27 cellular contexts compared by ENCODE assay signal in genomic region chr2:146189541-146189940, GRCh38.
DNase-seq lines count a peak whose midpoint lies in the region; ATAC-seq and TF ChIP-seq lines count a peak whose summit lies in the region.
"Had no signal": no experiment of that assay in that cellular context is flagged by ENCODE, and none has a peak within 500 bp of the region (broad histone marks: within the 10 kb centered on the region; RNA-seq: fewer than 3 reads in every experiment).

No MANE protein-coding gene starts in this region.

- no peaks in the 10 kb centered on the region for H3K36me3 Mint-ChIP-seq in glutamatergic neuron (ENCODE audit: unreplicated experiment)
- no peaks in the 10 kb centered on the region for H3K36me3 Mint-ChIP-seq in progenitor cell of endocrine pancreas (ENCODE audit: insufficient read depth)
- H3K36me3 Mint-ChIP-seq in CD8-positive, alpha-beta T cell, result no peaks in the 10 kb centered on the region
- H3K36me3 Mint-ChIP-seq: CD4-positive, CD25-positive, alpha-beta regulatory T cell had no signal

- POLR2A ChIA-PET in HEK293T (lab: Yijun Ruan, JAX), result no interaction called here
- POLR2A ChIA-PET in CD8-positive, alpha-beta T cell (lab: Charles Lee), result no interaction called here

- CTCF ChIA-PET in HEK293T (lab: Yijun Ruan, JAX), result no interaction called here
- CTCF ChIA-PET in CD8-positive, alpha-beta T cell (lab: Charles Lee), result no interaction called here

- H3K27ac ChIP-seq in CD8-positive, alpha-beta T cell (ENCODE audit: low read depth, low read length), result no peak overlapping the region
- H3K27ac ChIP-seq: BLaER1, RWPE1 had no signal

- H3K27me3 ChIP-seq in CD8-positive, alpha-beta T cell (ENCODE audit: insufficient read depth, low read length), result no peaks in the 10 kb centered on the region
- H3K27me3 ChIP-seq: BLaER1 had no signal

- H3K9me3 Mint-ChIP-seq in glutamatergic neuron (ENCODE audit: unreplicated experiment) (peaks cover 5% of the 10 kb centered on the region), progenitor cell of endocrine pancreas (ENCODE audit: low read depth) (no peaks in the 10 kb centered on the region)
- peaks cover 2% of the 10 kb centered on the region for H3K9me3 Mint-ChIP-seq in CD8-positive, alpha-beta T cell
- H3K9me3 Mint-ChIP-seq: T-helper 1 cell treated with Interleukin-12 subunit alpha and Interleukin-12 subunit beta and Interleukin-4 antibody, amounts not matched to agents 30 μg/mL and 1 μg/mL, for 36 hours had no signal

- H3K36me3 ChIP-seq in CD8-positive, alpha-beta T cell (ENCODE audit: insufficient read depth, low read length), result no peaks in the 10 kb centered on the region
- H3K36me3 ChIP-seq: BLaER1 had no signal

- TF ChIP-seq CTCF in glutamatergic neuron (IDR thresholded peaks at IDR 0.05; ENCODE audit: partially characterized antibody, unreplicated experiment) (no peak), progenitor cell of endocrine pancreas (IDR thresholded peaks at IDR 0.05; ENCODE audit: unreplicated experiment) (no peak)
- no peak for TF ChIP-seq CTCF in CD8-positive, alpha-beta T cell (IDR thresholded peaks at IDR 0.05)

- ATAC-seq in CD8-positive, alpha-beta T cell, result no peak
- ATAC-seq: HCT116 had no signal

- no peaks in the 10 kb centered on the region for H3K9me3 ChIP-seq in CD8-positive, alpha-beta T cell (ENCODE audit: low read length)
- H3K9me3 ChIP-seq: BLaER1 had no signal

- H3K4me1 ChIP-seq in CD8-positive, alpha-beta T cell (ENCODE audit: insufficient read depth, low read length), result no peaks in the 10 kb centered on the region
- H3K4me1 ChIP-seq: BLaER1 had no signal

- peaks cover 41% of the 10 kb centered on the region for H3K4me1 Mint-ChIP-seq in glutamatergic neuron (ENCODE audit: low read depth, unreplicated experiment)
- no peaks in the 10 kb centered on the region for H3K4me1 Mint-ChIP-seq in progenitor cell of endocrine pancreas (ENCODE audit: low read depth)
- H3K4me1 Mint-ChIP-seq in CD8-positive, alpha-beta T cell (ENCODE audit: low read depth), result no peaks in the 10 kb centered on the region
- H3K4me1 Mint-ChIP-seq: CD4-positive, CD25-positive, alpha-beta regulatory T cell had no signal

- DNase-seq in COLO829 (ENCODE audit: low spot score) (peak; percentile 4), HEK293T (ENCODE audit: extremely low spot score) (no peak), NCI-H524 treated with DMSO at 0.1 percent for 48 hours (lab: John Stamatoyannopoulos, UW) (peak; percentile 88), glutamatergic neuron (peak; percentile 62), NCI-H1436 (lab: John Stamatoyannopoulos, UW) (no peak), MV-4-11 (lab: John Stamatoyannopoulos, UW) (no peak), progenitor cell of endocrine pancreas (ENCODE audit: low spot score, unreplicated experiment) (no peak)
- DNase-seq in CD8-positive, alpha-beta T cell, result no peak
- DNase-seq: CD4-positive, CD25-positive, alpha-beta regulatory T cell; COR-L47; DMS153; DND-41; Karpas-422; NCI-H1092 treated with DMSO at 0.1 percent for 48 hours; NCI-H1436 treated with DMSO at 0.1 percent for 48 hours; NCI-H187 treated with DMSO at 0.1 percent for 48 hours; NCI-H2107; NCI-H226; NCI-H510A; NCI-H748 treated with DMSO at 0.1 percent for 48 hours; NK-92 treated with Interleukin-12 subunit alpha and Interleukin-12 subunit beta, amount 100 ng/mL, for 24 hours; SHP77; SW 1271 had no signal

- H3K27me3 Mint-ChIP-seq in glutamatergic neuron (ENCODE audit: unreplicated experiment), result peaks cover 2% of the 10 kb centered on the region
- no peaks in the 10 kb centered on the region for H3K27me3 Mint-ChIP-seq in progenitor cell of endocrine pancreas
- no peaks in the 10 kb centered on the region for H3K27me3 Mint-ChIP-seq in CD8-positive, alpha-beta T cell (ENCODE audit: low read depth)
- H3K27me3 Mint-ChIP-seq: CD4-positive, CD25-positive, alpha-beta regulatory T cell had no signal

- intact Hi-C loops in CD8-positive, alpha-beta T cell (cut with DNase I, micrococcal nuclease), result no loop called here

- H3K4me3 ChIP-seq in CD8-positive, alpha-beta T cell (ENCODE audit: low read depth, low read length), result no peak overlapping the region
- H3K4me3 ChIP-seq: BLaER1 had no signal

- H3K27ac Mint-ChIP-seq in glutamatergic neuron (ENCODE audit: unreplicated experiment), result peak overlapping the region; percentile 94
- no peak overlapping the region for H3K27ac Mint-ChIP-seq in progenitor cell of endocrine pancreas
- H3K27ac Mint-ChIP-seq in CD8-positive, alpha-beta T cell, result no peak overlapping the region
- H3K27ac Mint-ChIP-seq: CD4-positive, CD25-positive, alpha-beta regulatory T cell; T-helper 1 cell treated with Interleukin-12 subunit alpha and Interleukin-12 subunit beta and Interleukin-4 antibody, amounts not matched to agents 30 μg/mL and 1 μg/mL, for 36 hours had no signal

- H3K4me3 Mint-ChIP-seq in glutamatergic neuron (ENCODE audit: unreplicated experiment) (peak overlapping the region; percentile 48), progenitor cell of endocrine pancreas (ENCODE audit: low read depth) (no peak overlapping the region)
- no peak overlapping the region for H3K4me3 Mint-ChIP-seq in CD8-positive, alpha-beta T cell
- H3K4me3 Mint-ChIP-seq: CD4-positive, CD25-positive, alpha-beta regulatory T cell; T-helper 1 cell treated with Interleukin-12 subunit alpha and Interleukin-12 subunit beta and Interleukin-4 antibody, amounts not matched to agents 30 μg/mL and 1 μg/mL, for 36 hours had no signal

TF ChIP-seq in HEK293T, 16 proteins besides CTCF, POLR2A, EP300 and RAD21:
- TF ChIP-seq CTBP1 (IDR thresholded peaks at IDR 0.05; ENCODE audit: borderline replicate concordance) (no peak), PKNOX1 (IDR thresholded peaks at IDR 0.05) (peak; percentile 50; the same call in 1 of the 2 replicates)

Comparison
In these comparisons a context has a peak if more than half of its experiments do, and no peak if none do; other contexts are left out.
1. DNase-seq: peak in COLO829 (single experiment), NCI-H524 treated with DMSO at 0.1 percent for 48 hours (single experiment) and glutamatergic neuron (single experiment); none in HEK293T (single experiment), NCI-H1436 (single experiment), MV-4-11 (single experiment), progenitor cell of endocrine pancreas (single experiment) and CD8-positive, alpha-beta T cell (0 of 7).